Comparison of ENCODE assay signal across 1 cellular context in the genomic region with DNA sequence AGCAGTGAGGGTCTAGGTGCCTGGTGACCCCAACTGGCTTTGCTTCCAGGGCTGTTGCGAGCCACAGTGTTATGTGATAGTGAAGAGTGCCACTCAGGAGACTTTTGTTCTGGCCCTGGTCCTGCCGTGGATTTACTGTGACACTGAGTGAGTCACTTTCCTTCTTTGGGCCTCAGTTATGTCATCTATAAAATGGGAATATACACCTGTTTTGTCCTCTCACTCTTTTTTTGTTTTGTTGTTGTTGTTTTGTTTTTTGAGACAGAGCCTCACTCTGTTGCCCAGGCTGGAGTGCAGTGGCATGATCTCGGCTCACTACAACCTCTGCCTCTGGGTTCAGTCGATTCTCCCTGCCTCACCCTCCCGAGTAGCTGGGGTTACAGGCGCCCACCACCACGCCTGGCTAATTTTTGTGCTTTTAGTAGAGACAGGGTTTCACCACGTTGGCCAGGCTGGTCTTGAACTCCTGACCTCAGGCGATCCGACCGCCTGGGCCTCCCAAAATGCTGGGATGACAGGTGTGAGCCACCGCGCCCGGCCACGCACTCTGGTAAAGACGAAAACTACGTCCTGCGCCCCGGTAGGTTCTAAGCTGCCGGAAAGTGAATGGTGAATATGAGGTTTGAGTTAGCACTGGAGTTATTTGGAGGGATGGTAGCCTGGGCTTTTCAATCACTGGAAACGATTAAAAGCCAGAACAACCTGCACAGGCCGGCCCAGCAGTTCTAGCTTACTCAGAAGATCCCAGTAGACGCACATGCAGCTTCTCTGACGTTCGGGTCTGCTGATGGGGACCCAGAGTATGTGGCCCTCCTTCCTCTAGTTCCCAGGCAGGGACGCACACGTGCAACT.
TF ChIP-seq lines count a peak whose summit lies in the region.

No MANE protein-coding gene starts in this region.

TF ChIP-seq in H1, 55 proteins besides CTCF, POLR2A, EP300 and RAD21:
- TF ChIP-seq, protein P1, sequence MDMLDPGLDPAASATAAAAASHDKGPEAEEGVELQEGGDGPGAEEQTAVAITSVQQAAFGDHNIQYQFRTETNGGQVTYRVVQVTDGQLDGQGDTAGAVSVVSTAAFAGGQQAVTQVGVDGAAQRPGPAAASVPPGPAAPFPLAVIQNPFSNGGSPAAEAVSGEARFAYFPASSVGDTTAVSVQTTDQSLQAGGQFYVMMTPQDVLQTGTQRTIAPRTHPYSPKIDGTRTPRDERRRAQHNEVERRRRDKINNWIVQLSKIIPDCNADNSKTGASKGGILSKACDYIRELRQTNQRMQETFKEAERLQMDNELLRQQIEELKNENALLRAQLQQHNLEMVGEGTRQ (IDR thresholded peaks at IDR 0.05; ENCODE audit: low read length) = no peak
- TF ChIP-seq BRCA1 (IDR thresholded peaks at IDR 0.05; ENCODE audit: low read depth, low read length) (no peak), PHF8 (conservative IDR thresholded peaks at IDR 0.05; ENCODE audit: low read depth, low read length) (no peak)
